In genomic region chr4:4317496-4318232, GRCh38 we compare ENCODE assay signal across 21 cellular contexts. TPM values are rescaled to one million over a fixed set of nuclear protein-coding genes. Genes with fewer than 3 reads are reported as not detected.
DNase-seq lines count a peak whose midpoint lies in the region; ATAC-seq and TF ChIP-seq lines count a peak whose summit lies in the region.
"Had no signal": no experiment of that assay in that cellular context is flagged by ENCODE, and none has a peak within 500 bp of the region (broad histone marks: within the 10 kb centered on the region; RNA-seq: fewer than 3 reads in every experiment).

No MANE protein-coding gene starts in this region.

- TF ChIP-seq EP300 in sigmoid colon (IDR thresholded peaks at IDR 0.05): no peak

- H3K27ac ChIP-seq in GM23338 (ENCODE audit: low read depth) (no peak overlapping the region), OCI-LY1 (ENCODE audit: low read depth, low read length, poor library complexity, severe bottlenecking) (peak overlapping the region; percentile 33), sigmoid colon (no peak overlapping the region)
- H3K27ac ChIP-seq: A549 had no signal

- no peak overlapping the region for H3K9ac ChIP-seq in OCI-LY1 (ENCODE audit: low read length)

- H3K27me3 ChIP-seq in GM23338 (ENCODE audit: insufficient read depth) (no peaks in the 10 kb centered on the region), OCI-LY1 (ENCODE audit: insufficient read depth, low read length) (no peaks in the 10 kb centered on the region), sigmoid colon (no peaks in the 10 kb centered on the region)
- H3K27me3 ChIP-seq: BE2C had no signal

- no peaks in the 10 kb centered on the region for H3K36me3 ChIP-seq in GM23338 (ENCODE audit: insufficient read depth)
- H3K36me3 ChIP-seq in OCI-LY1 (ENCODE audit: insufficient read depth, low read length): peaks cover 14% of the 10 kb centered on the region
- peaks cover 12 to 96% (median 47%) of the 10 kb centered on the region in 4 donors for H3K36me3 ChIP-seq in sigmoid colon

- TF ChIP-seq CTCF in GM23338 (conservative IDR thresholded peaks at IDR 0.05; ENCODE audit: low read depth in 2 of 2) (no peak), OCI-LY1 (IDR thresholded peaks at IDR 0.05; ENCODE audit: low read length) (no peak), sigmoid colon (IDR thresholded peaks at IDR 0.05) (no peak)

- intact Hi-C loops in sigmoid colon (cut with DNase I): no loop called here

- no peak overlapping the region for H2AFZ ChIP-seq in GM23338
- H2AFZ ChIP-seq in OCI-LY1 (ENCODE audit: low read length): no peak overlapping the region

- TF ChIP-seq POLR2A in sigmoid colon (IDR thresholded peaks at IDR 0.05): no peak

- peaks cover 16% of the 10 kb centered on the region; the same call in 2 of the 3 replicates for H3K4me1 Mint-ChIP-seq in GM23338
- no peaks in the 10 kb centered on the region for H3K4me1 Mint-ChIP-seq in activated CD4-positive, alpha-beta memory T cell treated with anti-CD3 and anti-CD28 coated beads, Interleukin-2, amount 10 ng/mL, durations not matched to agents 7 days and 5 days

- H3K4me2 ChIP-seq in GM23338 (no peak overlapping the region), OCI-LY1 (ENCODE audit: low read length) (no peak overlapping the region)
- H3K4me2 ChIP-seq: A549 had no signal

- no peaks in the 10 kb centered on the region for H3K9me2 ChIP-seq in GM23338 (ENCODE audit: insufficient read depth)
- no peaks in the 10 kb centered on the region for H3K9me2 ChIP-seq in OCI-LY1 (ENCODE audit: low read depth, low read length)

- POLR2A ChIA-PET in activated CD4-positive, alpha-beta memory T cell treated with anti-CD3 and anti-CD28 coated beads, Interleukin-2, amount 10 ng/mL, durations not matched to agents 7 days and 5 days (lab: Charles Lee): interaction anchor here (1.1 kb wide), 1 partner anchor 70 kb away, joined by 3 read pairs; the partner anchor contains the start of gene TMEM128

- no peak overlapping the region for H3K4me3 Mint-ChIP-seq in GM23338
- H3K4me3 Mint-ChIP-seq in activated CD4-positive, alpha-beta memory T cell treated with anti-CD3 and anti-CD28 coated beads, Interleukin-2, amount 10 ng/mL, durations not matched to agents 7 days and 5 days: no peak overlapping the region
- H3K4me3 Mint-ChIP-seq: CD14-positive monocyte; CD8-positive, alpha-beta T cell; HFFc6 had no signal

- DNase-seq in GM23338 (ENCODE audit: low spot score): no peak
- peak; percentile 45 for DNase-seq in islet precursor cell
- peak; percentile 34 for DNase-seq in sigmoid colon
- DNase-seq in activated CD4-positive, alpha-beta memory T cell treated with anti-CD3 and anti-CD28 coated beads, Interleukin-2, amount 10 ng/mL, durations not matched to agents 7 days and 5 days: no peak
- no peak for DNase-seq in GM03348 (ENCODE audit: low spot score)
- DNase-seq: BE2C; CD8-positive, alpha-beta T cell; COR-L47; DMS153; DMS79 treated with DMSO at 0.1 percent for 48 hours; EL; GOT3; HFFc6; IMR-90; KBM-7 had no signal

- ATAC-seq in GM23338 (no peak), HG03280 (IDR thresholded peaks at IDR 0.05; ENCODE audit: unreplicated experiment) (no peak), HG03571 (IDR thresholded peaks at IDR 0.05; ENCODE audit: unreplicated experiment) (no peak)
- ATAC-seq: A549; CD8-positive, alpha-beta T cell had no signal

- H3K36me3 Mint-ChIP-seq in GM23338 (ENCODE audit: low read depth): peaks cover 22% of the 10 kb centered on the region
- peaks cover 25% of the 10 kb centered on the region for H3K36me3 Mint-ChIP-seq in activated CD4-positive, alpha-beta memory T cell treated with anti-CD3 and anti-CD28 coated beads, Interleukin-2, amount 10 ng/mL, durations not matched to agents 7 days and 5 days (ENCODE audit: low read depth)

- H3K4me1 ChIP-seq in GM23338 (ENCODE audit: insufficient read depth) (no peaks in the 10 kb centered on the region), OCI-LY1 (ENCODE audit: insufficient read depth, low read length, severe bottlenecking) (peaks cover 48% of the 10 kb centered on the region), sigmoid colon (no peaks in the 10 kb centered on the region)
- H3K4me1 ChIP-seq: A549, HAP-1 had no signal

- H3F3A ChIP-seq in GM23338 (replicated peaks; ENCODE audit: low read depth): no peaks in the 10 kb centered on the region
- H3F3A ChIP-seq in OCI-LY1 (ENCODE audit: insufficient read depth, low read length): no peaks in the 10 kb centered on the region

- H3K79me2 ChIP-seq in GM23338 (replicated peaks; ENCODE audit: insufficient read depth): no peaks in the 10 kb centered on the region
- H3K79me2 ChIP-seq in OCI-LY1 (ENCODE audit: insufficient read depth, low read length): no peaks in the 10 kb centered on the region

- WGBS in sigmoid colon, 2 donors: 89 to 91% methylated on average over 23 of the region's 23 CpGs

- no peaks in the 10 kb centered on the region for H3K9me3 Mint-ChIP-seq in GM23338
- H3K9me3 Mint-ChIP-seq in activated CD4-positive, alpha-beta memory T cell treated with anti-CD3 and anti-CD28 coated beads, Interleukin-2, amount 10 ng/mL, durations not matched to agents 7 days and 5 days: no peaks in the 10 kb centered on the region
- H3K9me3 Mint-ChIP-seq: CD14-positive monocyte; CD8-positive, alpha-beta T cell; HFFc6 had no signal

- H3K9me3 ChIP-seq in OCI-LY1 (ENCODE audit: low read length) (no peaks in the 10 kb centered on the region), sigmoid colon (no peaks in the 10 kb centered on the region)
- H3K9me3 ChIP-seq: A549, BE2C, HAP-1 had no signal

- peak overlapping the region; percentile 87 for H3K27ac Mint-ChIP-seq in GM23338
- H3K27ac Mint-ChIP-seq in activated CD4-positive, alpha-beta memory T cell treated with anti-CD3 and anti-CD28 coated beads, Interleukin-2, amount 10 ng/mL, durations not matched to agents 7 days and 5 days: no peak overlapping the region
- H3K27ac Mint-ChIP-seq: CD8-positive, alpha-beta T cell; HFFc6 had no signal

- H4K20me1 ChIP-seq in GM23338 (replicated peaks; ENCODE audit: insufficient read depth) (no peaks in the 10 kb centered on the region; the same call in 1 of the 2 replicates), OCI-LY1 (ENCODE audit: insufficient read depth, low read length) (no peaks in the 10 kb centered on the region)

- peaks cover 2% of the 10 kb centered on the region for H3K27me3 Mint-ChIP-seq in GM23338 (ENCODE audit: insufficient read depth, low read depth, poor library complexity)
- H3K27me3 Mint-ChIP-seq in activated CD4-positive, alpha-beta memory T cell treated with anti-CD3 and anti-CD28 coated beads, Interleukin-2, amount 10 ng/mL, durations not matched to agents 7 days and 5 days: no peaks in the 10 kb centered on the region

- CTCF ChIA-PET in activated CD4-positive, alpha-beta memory T cell treated with anti-CD3 and anti-CD28 coated beads, Interleukin-2, amount 10 ng/mL, durations not matched to agents 7 days and 5 days (lab: Charles Lee): no interaction called here

- H3K4me3 ChIP-seq in GM23338 (no peak overlapping the region), OCI-LY1 (ENCODE audit: low read depth, low read length, poor library complexity, severe bottlenecking) (no peak overlapping the region), sigmoid colon (no peak overlapping the region)
- H3K4me3 ChIP-seq: A549, HAP-1 had no signal

TF ChIP-seq in GM23338, 12 proteins besides CTCF, POLR2A, EP300 and RAD21 (continues in another document):
- TF ChIP-seq EZH2 (IDR thresholded peaks at IDR 0.05; ENCODE audit: low read depth, unreplicated experiment) (no peak), EZH2phosphoT487 (IDR thresholded peaks at IDR 0.05; ENCODE audit: unreplicated experiment) (no peak), REST (IDR thresholded peaks at IDR 0.05; ENCODE audit: unreplicated experiment) (no peak)

RNA-seq across cellular contexts. Expression of gene ZBTB49, which starts 27.6 kb away (rescaled TPM):
- 4.1 and 12.2 TPM in 2 replicates for total RNA-seq in GM23338 (2014; rRNA removed; shearing (Covaris generic))
- polyA plus RNA-seq in GM23338 (2016; fragmentation: Nextera tagmentation; extraction: Ambion mirVana): 4.5 and 6.0 TPM in 2 replicates
- 1 to 10 TPM; 4.1 to 6.2 (median 4.6) TPM for total RNA-seq in sigmoid colon
- 1 to 10 TPM in 2 of 3 donors, under 1 TPM in 1; 0.69 to 2.8 (median 1.2) TPM for polyA plus RNA-seq in sigmoid colon
- 1 to 10 TPM; 6.6 to 7.4 TPM for total RNA-seq in activated CD4-positive, alpha-beta memory T cell treated with anti-CD3 and anti-CD28 coated beads, Interleukin-2, amount 10 ng/mL, durations not matched to agents 7 days and 5 days

RNA-seq across cellular contexts. Expression of gene LYAR, which starts 27.7 kb away (rescaled TPM):
- total RNA-seq in GM23338 (2014; rRNA removed; shearing (Covaris generic)): 33.5 and 44.0 TPM in 2 replicates
- 87.8 and 105 TPM in 2 replicates for polyA plus RNA-seq in GM23338 (2016; fragmentation: Nextera tagmentation; extraction: Ambion mirVana)
- total RNA-seq in sigmoid colon: 10 to 100 TPM; 11.4 to 18.2 (median 14.8) TPM
- 10 to 100 TPM in 1 of 3 donors, 1 to 10 TPM in 2; 3.6 to 19.9 (median 9.0) TPM for polyA plus RNA-seq in sigmoid colon
- 10 to 100 TPM; 47.4 to 49.8 TPM for total RNA-seq in activated CD4-positive, alpha-beta memory T cell treated with anti-CD3 and anti-CD28 coated beads, Interleukin-2, amount 10 ng/mL, durations not matched to agents 7 days and 5 days

Comparison
In these comparisons a context has a peak if more than half of its experiments do, and no peak if none do; other contexts are left out.
1. DNase-seq: peak in islet precursor cell (single experiment) and sigmoid colon (single experiment); none in GM23338 (single experiment), activated CD4-positive, alpha-beta memory T cell treated with anti-CD3 and anti-CD28 coated beads, Interleukin-2, amount 10 ng/mL, durations not matched to agents 7 days and 5 days (single experiment) and GM03348 (single experiment).